Comparison of ENCODE assay signal across 28 cellular contexts in the genomic region with DNA sequence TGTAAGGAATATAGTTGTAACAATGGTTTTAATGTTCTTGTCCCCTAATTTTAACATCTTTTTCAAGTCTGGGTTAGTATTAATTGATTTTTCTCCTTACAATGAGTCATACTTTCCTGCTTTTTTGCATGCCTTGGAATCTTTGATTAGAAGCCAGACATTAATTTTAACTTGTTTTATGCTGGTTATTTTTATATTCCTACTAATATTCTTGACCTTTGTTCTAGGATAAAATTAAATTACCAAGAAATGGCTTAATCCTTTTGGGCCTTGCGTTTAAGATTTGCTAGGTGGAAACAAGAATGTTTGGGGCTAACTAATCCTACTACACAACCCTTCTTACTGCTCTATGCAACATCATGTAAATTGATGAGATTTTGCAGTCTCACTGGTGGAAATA.
"Had no signal": no experiment of that assay in that cellular context is flagged by ENCODE, and none has a peak within 500 bp of the region (broad histone marks: within the 10 kb centered on the region; RNA-seq: fewer than 3 reads in every experiment).

No MANE protein-coding gene starts in this region.

- H3K27ac ChIP-seq: dorsolateral prefrontal cortex, foreskin keratinocyte, heart left ventricle, parathyroid adenoma, right lobe of liver, testis, transverse colon had no signal

- H3K4me1 ChIP-seq: foreskin keratinocyte, parathyroid adenoma, right lobe of liver, testis, transverse colon had no signal

- DNase-seq: activated CD4-positive, alpha-beta memory T cell treated with anti-CD3 and anti-CD28 coated beads for 36 hours; activated CD4-positive, alpha-beta T cell treated with anti-CD3 and anti-CD28 coated beads, Interleukin-2, amount 10 ng/mL, durations not matched to agents 24 days and 14 days; activated CD4-positive, CD25-positive, alpha-beta regulatory T cell treated with anti-CD3 and anti-CD28 coated beads, Interleukin-2, amount 50 U/mL, for 72 hours; activated CD8-positive, alpha-beta memory T cell treated with anti-CD3 and anti-CD28 coated beads, Interleukin-2, amount 50 U/mL, for 48 hours; activated naive CD8-positive, alpha-beta T cell treated with anti-CD3 and anti-CD28 coated beads, Interleukin-2, amount 50 U/mL, for 24 hours; activated T-cell treated with anti-CD3 and anti-CD28 coated beads, Interleukin-2, amount 50 U/mL, for 24 hours; amygdala; dorsolateral prefrontal cortex; effector memory CD4-positive, alpha-beta T cell; erythroblast; foreskin keratinocyte; heart left ventricle; hypothalamus; immature natural killer cell; kidney; naive thymus-derived CD8-positive, alpha-beta T cell; nucleus accumbens; right lobe of liver; stimulated activated CD4-positive, alpha-beta T cell treated with anti-CD3 and anti-CD28 coated beads, Interleukin-2, amount 100 ng/mL, for 48 hours; stimulated activated naive CD8-positive, alpha-beta T cell treated with anti-CD3 and anti-CD28 coated beads, Interleukin-15, Interleukin-2, amounts not matched to agents 100 U/mL and 50 U/mL, for 24 hours; T-helper 2 cell; testis; transverse colon had no signal

- H3K36me3 ChIP-seq: right lobe of liver, transverse colon had no signal

- H3K9ac ChIP-seq: parathyroid adenoma had no signal

- H3K79me2 ChIP-seq: parathyroid adenoma had no signal

- H3K27ac Mint-ChIP-seq: activated CD4-positive, alpha-beta memory T cell treated with anti-CD3 and anti-CD28 coated beads for 36 hours; activated CD4-positive, alpha-beta T cell treated with anti-CD3 and anti-CD28 coated beads, Interleukin-2, amount 10 ng/mL, durations not matched to agents 24 days and 14 days; activated naive CD4-positive, alpha-beta T cell treated with anti-CD3 and anti-CD28 coated beads, Interleukin-2, amount 50 U/mL, for 24 hours; activated naive CD8-positive, alpha-beta T cell treated with anti-CD3 and anti-CD28 coated beads, Interleukin-2, amount 50 U/mL, for 24 hours; activated T-helper 2 cell treated with anti-CD3 and anti-CD28 coated beads, Interferon-gamma antibody, Interleukin-2, Interleukin-4, amounts not matched to agents 10 μg/mL and 5 μg/mL and 100 μg/mL, durations not matched to agents 14 hours and 24 hours and 36 hours had no signal

- H3K9me3 Mint-ChIP-seq: activated CD4-positive, alpha-beta memory T cell treated with anti-CD3 and anti-CD28 coated beads for 36 hours; activated naive CD4-positive, alpha-beta T cell treated with anti-CD3 and anti-CD28 coated beads, Interleukin-2, amount 50 U/mL, for 24 hours; activated naive CD8-positive, alpha-beta T cell treated with anti-CD3 and anti-CD28 coated beads, Interleukin-2, amount 50 U/mL, for 24 hours; activated T-cell treated with anti-CD3 and anti-CD28 coated beads, Interleukin-2, amount 50 U/mL, for 24 hours; activated T-helper 2 cell treated with anti-CD3 and anti-CD28 coated beads, Interferon-gamma antibody, Interleukin-2, Interleukin-4, amounts not matched to agents 10 μg/mL and 5 μg/mL and 100 μg/mL, durations not matched to agents 14 hours and 24 hours and 36 hours; central memory CD8-positive, alpha-beta T cell; immature natural killer cell; naive thymus-derived CD8-positive, alpha-beta T cell; neural crest cell had no signal

- ATAC-seq: activated naive CD8-positive, alpha-beta T cell treated with anti-CD3 and anti-CD28 coated beads, Interleukin-2, amount 50 U/mL, for 24 hours; foreskin keratinocyte; heart left ventricle; naive thymus-derived CD8-positive, alpha-beta T cell; right lobe of liver; stimulated activated naive CD8-positive, alpha-beta T cell treated with anti-CD3 and anti-CD28 coated beads, Interleukin-15, Interleukin-2, amounts not matched to agents 100 U/mL and 50 U/mL, for 24 hours had no signal

- H3K9me3 ChIP-seq: right lobe of liver, testis, transverse colon had no signal

- H3K4me3 Mint-ChIP-seq: activated CD4-positive, alpha-beta memory T cell treated with anti-CD3 and anti-CD28 coated beads for 36 hours; activated CD4-positive, alpha-beta T cell treated with anti-CD3 and anti-CD28 coated beads, Interleukin-2, amount 10 ng/mL, durations not matched to agents 24 days and 14 days; activated naive CD8-positive, alpha-beta T cell treated with anti-CD3 and anti-CD28 coated beads, Interleukin-2, amount 50 U/mL, for 24 hours; activated T-cell treated with anti-CD3 and anti-CD28 coated beads, Interleukin-2, amount 50 U/mL, for 24 hours; central memory CD8-positive, alpha-beta T cell; immature natural killer cell; naive thymus-derived CD8-positive, alpha-beta T cell; neural crest cell had no signal

- H3K27me3 ChIP-seq: dorsolateral prefrontal cortex, foreskin keratinocyte, heart left ventricle, right lobe of liver, testis, transverse colon had no signal

- H2AFZ ChIP-seq: parathyroid adenoma had no signal

- H3K27me3 Mint-ChIP-seq: activated CD4-positive, alpha-beta memory T cell treated with anti-CD3 and anti-CD28 coated beads for 36 hours; activated CD4-positive, alpha-beta T cell treated with anti-CD3 and anti-CD28 coated beads, Interleukin-2, amount 10 ng/mL, durations not matched to agents 24 days and 14 days; activated naive CD4-positive, alpha-beta T cell treated with anti-CD3 and anti-CD28 coated beads, Interleukin-2, amount 50 U/mL, for 24 hours; activated naive CD8-positive, alpha-beta T cell treated with anti-CD3 and anti-CD28 coated beads, Interleukin-2, amount 50 U/mL, for 24 hours; activated T-cell treated with anti-CD3 and anti-CD28 coated beads, Interleukin-2, amount 50 U/mL, for 24 hours; central memory CD8-positive, alpha-beta T cell; naive thymus-derived CD8-positive, alpha-beta T cell had no signal

- H3K4me1 Mint-ChIP-seq: activated CD4-positive, alpha-beta T cell treated with anti-CD3 and anti-CD28 coated beads, Interleukin-2, amount 10 ng/mL, durations not matched to agents 24 days and 14 days; neural crest cell had no signal

- H3K4me3 ChIP-seq: dorsolateral prefrontal cortex, heart left ventricle, right lobe of liver, testis, transverse colon had no signal
